In genomic region chr2:184597571-184597980, GRCh38 we compare ENCODE assay signal across 1 cellular context.
TF ChIP-seq lines count a peak whose summit lies in the region.

No MANE protein-coding gene starts in this region.

TF ChIP-seq in WTC11, 78 proteins besides CTCF, POLR2A, EP300 and RAD21 (continued from another document):
- TF ChIP-seq OVOL2 (CRISPR knock-in tag; IDR thresholded peaks at IDR 0.05; ENCODE audit: borderline replicate concordance) (no peak), ZNF263 (CRISPR knock-in tag; IDR thresholded peaks at IDR 0.05; ENCODE audit: low read depth) (no peak), JUN (CRISPR knock-in tag; IDR thresholded peaks at IDR 0.05) (no peak), GABPB1 (CRISPR knock-in tag; IDR thresholded peaks at IDR 0.05) (no peak), USF1 (CRISPR knock-in tag; IDR thresholded peaks at IDR 0.05) (no peak)
- TF ChIP-seq, protein P1, sequence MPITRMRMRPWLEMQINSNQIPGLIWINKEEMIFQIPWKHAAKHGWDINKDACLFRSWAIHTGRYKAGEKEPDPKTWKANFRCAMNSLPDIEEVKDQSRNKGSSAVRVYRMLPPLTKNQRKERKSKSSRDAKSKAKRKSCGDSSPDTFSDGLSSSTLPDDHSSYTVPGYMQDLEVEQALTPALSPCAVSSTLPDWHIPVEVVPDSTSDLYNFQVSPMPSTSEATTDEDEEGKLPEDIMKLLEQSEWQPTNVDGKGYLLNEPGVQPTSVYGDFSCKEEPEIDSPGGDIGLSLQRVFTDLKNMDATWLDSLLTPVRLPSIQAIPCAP (CRISPR knock-in tag; IDR thresholded peaks at IDR 0.05) = no peak
- TF ChIP-seq, protein P2, sequence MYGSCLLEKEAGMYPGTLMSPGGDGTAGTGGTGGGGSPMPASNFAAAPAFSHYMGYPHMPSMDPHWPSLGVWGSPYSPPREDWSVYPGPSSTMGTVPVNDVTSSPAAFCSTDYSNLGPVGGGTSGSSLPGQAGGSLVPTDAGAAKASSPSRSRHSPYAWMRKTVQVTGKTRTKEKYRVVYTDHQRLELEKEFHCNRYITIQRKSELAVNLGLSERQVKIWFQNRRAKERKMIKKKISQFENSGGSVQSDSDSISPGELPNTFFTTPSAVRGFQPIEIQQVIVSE (CRISPR knock-in tag; IDR thresholded peaks at IDR 0.05; ENCODE audit: borderline replicate concordance) = no peak
- TF ChIP-seq, protein P3, sequence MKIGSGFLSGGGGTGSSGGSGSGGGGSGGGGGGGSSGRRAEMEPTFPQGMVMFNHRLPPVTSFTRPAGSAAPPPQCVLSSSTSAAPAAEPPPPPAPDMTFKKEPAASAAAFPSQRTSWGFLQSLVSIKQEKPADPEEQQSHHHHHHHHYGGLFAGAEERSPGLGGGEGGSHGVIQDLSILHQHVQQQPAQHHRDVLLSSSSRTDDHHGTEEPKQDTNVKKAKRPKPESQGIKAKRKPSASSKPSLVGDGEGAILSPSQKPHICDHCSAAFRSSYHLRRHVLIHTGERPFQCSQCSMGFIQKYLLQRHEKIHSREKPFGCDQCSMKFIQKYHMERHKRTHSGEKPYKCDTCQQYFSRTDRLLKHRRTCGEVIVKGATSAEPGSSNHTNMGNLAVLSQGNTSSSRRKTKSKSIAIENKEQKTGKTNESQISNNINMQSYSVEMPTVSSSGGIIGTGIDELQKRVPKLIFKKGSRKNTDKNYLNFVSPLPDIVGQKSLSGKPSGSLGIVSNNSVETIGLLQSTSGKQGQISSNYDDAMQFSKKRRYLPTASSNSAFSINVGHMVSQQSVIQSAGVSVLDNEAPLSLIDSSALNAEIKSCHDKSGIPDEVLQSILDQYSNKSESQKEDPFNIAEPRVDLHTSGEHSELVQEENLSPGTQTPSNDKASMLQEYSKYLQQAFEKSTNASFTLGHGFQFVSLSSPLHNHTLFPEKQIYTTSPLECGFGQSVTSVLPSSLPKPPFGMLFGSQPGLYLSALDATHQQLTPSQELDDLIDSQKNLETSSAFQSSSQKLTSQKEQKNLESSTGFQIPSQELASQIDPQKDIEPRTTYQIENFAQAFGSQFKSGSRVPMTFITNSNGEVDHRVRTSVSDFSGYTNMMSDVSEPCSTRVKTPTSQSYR (CRISPR knock-in tag; IDR thresholded peaks at IDR 0.05) = no peak
